Comparison of ENCODE assay signal across 1 cellular context in genomic region chr5:852431-853401, GRCh38.
TF ChIP-seq lines count a peak whose summit lies in the region.

No MANE protein-coding gene starts in this region.

TF ChIP-seq in K562, 482 proteins besides CTCF, POLR2A, EP300 and RAD21:
- TF ChIP-seq RFX7 (CRISPR knock-in tag; IDR thresholded peaks at IDR 0.05) = no peak
- peak; percentile 31; the same call in 1 of the 2 replicates for TF ChIP-seq POLR2G (IDR thresholded peaks at IDR 0.05; ENCODE audit: low read depth, low read length)
- TF ChIP-seq SAFB (IDR thresholded peaks at IDR 0.05; ENCODE audit: borderline replicate concordance, low read depth, low read length) = peak; percentile 94
- no peak for TF ChIP-seq GABPA (tag; conservative IDR thresholded peaks at IDR 0.05; ENCODE audit: low read depth)
